11 cellular contexts compared by ENCODE assay signal in genomic region chr12:92340441-92341332, GRCh38.
DNase-seq lines count a peak whose midpoint lies in the region; ATAC-seq and TF ChIP-seq lines count a peak whose summit lies in the region.
"Had no signal": no experiment of that assay in that cellular context is flagged by ENCODE, and none has a peak within 500 bp of the region (broad histone marks: within the 10 kb centered on the region; RNA-seq: fewer than 3 reads in every experiment).

No MANE protein-coding gene starts in this region.

- TF ChIP-seq CTCF in fibroblast of pulmonary artery (IDR thresholded peaks at IDR 0.05; ENCODE audit: low read length, missing control alignments) (no peak), GM13977 (IDR thresholded peaks at IDR 0.05; ENCODE audit: extremely low read depth, insufficient read depth, missing control alignments) (no peak)

- peak overlapping the region; percentile 90 for H3K27ac Mint-ChIP-seq in activated naive CD4-positive, alpha-beta T cell treated with anti-CD3 and anti-CD28 coated beads, Interleukin-2, amount 50 U/mL, for 24 hours

- no peaks in the 10 kb centered on the region for H3K36me3 Mint-ChIP-seq in activated naive CD4-positive, alpha-beta T cell treated with anti-CD3 and anti-CD28 coated beads, Interleukin-2, amount 50 U/mL, for 24 hours

- no peaks in the 10 kb centered on the region for H3K27me3 Mint-ChIP-seq in activated naive CD4-positive, alpha-beta T cell treated with anti-CD3 and anti-CD28 coated beads, Interleukin-2, amount 50 U/mL, for 24 hours

- no peak for DNase-seq in activated naive CD4-positive, alpha-beta T cell (lab: John Stamatoyannopoulos, UW)
- peak; percentile 7 for DNase-seq in LoVo (ENCODE audit: low spot score)
- peak; percentile 7 for DNase-seq in fibroblast of pulmonary artery (ENCODE audit: low read depth)
- DNase-seq in GM13977 (ENCODE audit: low spot score): no peak
- no peak for DNase-seq in nucleus accumbens (lab: John Stamatoyannopoulos, UW)
- DNase-seq: amygdala, MV-4-11, SW 1271 had no signal

- H3K4me3 ChIP-seq in fibroblast of pulmonary artery (replicated peaks; ENCODE audit: low read depth, low read length): no peak overlapping the region

- H3K4me3 Mint-ChIP-seq in activated naive CD4-positive, alpha-beta T cell treated with anti-CD3 and anti-CD28 coated beads, Interleukin-2, amount 50 U/mL, for 24 hours: peak overlapping the region; percentile 70

- ATAC-seq in HG03108 (IDR thresholded peaks at IDR 0.05; ENCODE audit: unreplicated experiment) (no peak), HG02840 (IDR thresholded peaks at IDR 0.05; ENCODE audit: low FRiP score, unreplicated experiment) (no peak)

- H3K4me1 Mint-ChIP-seq in activated naive CD4-positive, alpha-beta T cell treated with anti-CD3 and anti-CD28 coated beads, Interleukin-2, amount 50 U/mL, for 24 hours: peaks cover 19% of the 10 kb centered on the region

- H3K9me3 Mint-ChIP-seq in activated naive CD4-positive, alpha-beta T cell treated with anti-CD3 and anti-CD28 coated beads, Interleukin-2, amount 50 U/mL, for 24 hours: no peaks in the 10 kb centered on the region

- in situ Hi-C loops in GM13977 (cut with MboI; ENCODE audit: low pct_unique_long_range_greater_than_20kb, low sequenced_read_pairs, unreplicated experiment): no loop called here

Comparison
In these comparisons a context has a peak if more than half of its experiments do, and no peak if none do; other contexts are left out.
1. DNase-seq: peak in LoVo (single experiment) and fibroblast of pulmonary artery (single experiment); none in activated naive CD4-positive, alpha-beta T cell (0 of 4), GM13977 (single experiment) and nucleus accumbens (0 of 56).